ENCODE assay signal across 8 cellular contexts in the genomic region with DNA sequence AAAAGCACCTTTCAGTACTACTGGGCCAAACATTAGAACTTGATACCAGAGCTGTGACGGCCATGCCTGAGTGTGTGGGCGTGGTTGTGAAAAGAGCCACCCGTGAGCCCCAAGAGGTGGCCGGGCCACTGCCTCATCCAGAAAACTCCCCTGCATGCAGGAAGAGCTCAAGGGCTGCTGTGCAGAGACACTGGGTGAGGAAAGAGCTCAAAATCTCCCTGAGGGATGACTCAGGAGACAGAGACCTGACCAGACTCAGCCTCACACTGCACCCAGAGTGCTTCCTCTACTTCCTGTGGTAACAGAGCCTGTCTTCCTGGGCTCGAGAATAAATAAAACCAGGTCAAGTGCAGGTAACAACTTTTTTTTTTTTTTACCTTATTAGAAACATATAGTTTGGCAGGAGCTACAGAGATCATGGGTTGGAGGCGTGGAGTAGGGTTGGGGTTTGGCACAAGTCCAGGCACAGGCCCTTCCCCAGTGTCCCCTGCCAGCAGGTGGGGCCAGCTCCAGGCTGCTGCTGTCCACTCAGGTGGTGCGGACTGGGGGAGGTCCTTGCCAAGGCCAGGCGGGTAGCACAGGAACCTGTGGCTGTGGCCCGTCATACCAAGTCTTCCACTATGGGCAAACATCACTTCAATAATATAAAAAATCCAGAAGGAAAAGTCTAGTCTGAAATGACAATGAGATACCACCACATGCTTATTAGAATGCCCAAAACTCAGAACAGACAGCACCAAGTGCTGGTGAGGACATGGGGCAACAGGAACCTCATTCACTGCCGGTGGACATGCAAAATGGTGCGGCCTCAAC.
DNase-seq lines count a peak whose midpoint lies in the region; ATAC-seq and TF ChIP-seq lines count a peak whose summit lies in the region.

No MANE protein-coding gene starts in this region.

- peaks cover 48% of the 10 kb centered on the region for H3K4me1 Mint-ChIP-seq in nephron progenitor cell

- ATAC-seq in GM18861 (IDR thresholded peaks at IDR 0.05; ENCODE audit: unreplicated experiment) = no peak

- H3K4me3 Mint-ChIP-seq in nephron progenitor cell = no peak overlapping the region

- no peaks in the 10 kb centered on the region for H3K9me3 Mint-ChIP-seq in nephron progenitor cell

- TF ChIP-seq CTCF in LNCaP clone FGC (IDR thresholded peaks at IDR 0.05; ENCODE audit: control insufficient read depth, extremely low read depth, insufficient read depth) = no peak
- TF ChIP-seq CTCF in epithelial cell of esophagus (IDR thresholded peaks at IDR 0.05; ENCODE audit: insufficient read depth, low read depth, low read length, missing control alignments) = peak; percentile 22
- TF ChIP-seq CTCF in nephron progenitor cell (IDR thresholded peaks at IDR 0.05) = no peak

- no peaks in the 10 kb centered on the region for H3K36me3 Mint-ChIP-seq in nephron progenitor cell (ENCODE audit: low read depth)

- H3K27ac Mint-ChIP-seq in nephron progenitor cell = no peak overlapping the region

- H3K4me3 ChIP-seq in LNCaP clone FGC (ENCODE audit: low read depth, low read length) (peak overlapping the region; percentile 42), epithelial cell of esophagus (ENCODE audit: low read length) (no peak overlapping the region)

- H3K27me3 Mint-ChIP-seq in nephron progenitor cell (ENCODE audit: low read depth, poor library complexity) = no peaks in the 10 kb centered on the region

- DNase-seq in EL (peak; percentile 87), LNCaP clone FGC (ENCODE audit: low read depth) (peak; percentile 93), epithelial cell of esophagus (ENCODE audit: low read depth) (peak; percentile 94), C1 segment of cervical spinal cord (lab: John Stamatoyannopoulos, UW) (no peak), nephron progenitor cell (no peak)
- peak; percentile 35 to 43 for DNase-seq in activated CD4-positive, alpha-beta T cell treated with anti-CD3 and anti-CD28 coated beads, Interleukin-2, amount 50 U/mL, for 4 hours
- peak in 2 of 3 donors; percentile 32 to 47 for DNase-seq in stimulated activated CD4-positive, alpha-beta T cell treated with anti-CD3 and anti-CD28 coated beads, Interleukin-12 subunit alpha, Interleukin-12 subunit beta, amount 100 ng/mL, for 48 hours (ENCODE audit: low read depth in 2 of 3, low spot score in 1 of 3)

Comparison
In these comparisons a context has a peak if more than half of its experiments do, and no peak if none do; other contexts are left out.
1. DNase-seq: peak in EL (single experiment), LNCaP clone FGC (single experiment), activated CD4-positive, alpha-beta T cell treated with anti-CD3 and anti-CD28 coated beads, Interleukin-2, amount 50 U/mL, for 4 hours (2 of 2), epithelial cell of esophagus (single experiment) and stimulated activated CD4-positive, alpha-beta T cell treated with anti-CD3 and anti-CD28 coated beads, Interleukin-12 subunit alpha, Interleukin-12 subunit beta, amount 100 ng/mL, for 48 hours (2 of 3); none in C1 segment of cervical spinal cord (0 of 14) and nephron progenitor cell (single experiment).